In the genomic region with DNA sequence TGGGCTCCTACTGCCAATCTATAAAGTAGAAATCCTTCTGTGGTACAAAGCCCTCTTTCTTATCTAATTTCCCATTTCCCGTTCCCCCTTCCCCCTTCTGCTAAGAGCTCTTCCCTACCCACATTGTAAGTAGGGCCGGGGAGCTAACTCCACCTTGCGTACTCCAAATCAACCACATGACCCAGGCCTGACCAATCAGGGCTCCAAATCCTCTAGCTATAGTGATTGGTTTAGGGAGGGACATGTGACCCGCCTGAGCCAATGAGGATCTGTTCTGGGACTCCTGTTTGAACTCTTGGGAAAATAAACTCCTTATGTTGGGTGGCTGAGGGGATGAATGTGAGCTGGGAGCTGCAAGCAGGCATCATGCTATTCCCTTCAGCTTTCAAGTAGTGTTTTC, we compare ENCODE assay signal across 13 cellular contexts. TPM values are rescaled to one million over a fixed set of nuclear protein-coding genes. Genes with fewer than 3 reads are reported as not detected.
DNase-seq lines count a peak whose midpoint lies in the region; ATAC-seq, FAIRE-seq and TF ChIP-seq lines count a peak whose summit lies in the region.
"Had no signal": no experiment of that assay in that cellular context is flagged by ENCODE, and none has a peak within 500 bp of the region (broad histone marks: within the 10 kb centered on the region; RNA-seq: fewer than 3 reads in every experiment).

No MANE protein-coding gene starts in this region.

- H3K4me1 Mint-ChIP-seq in WTC11: peaks cover 12% of the 10 kb centered on the region

- CTCF ChIA-PET in WTC11 (lab: Charles Lee): interaction anchor here (1.9 to 18.3 kb wide), 4 partner anchors 8 to 58 kb away, joined by 5 to 476 read pairs (median 16); a partner anchor contains a TSS

- no peak for FAIRE-seq in urothelium cell line (lab: Jason Lieb, UNC)

- DNase-seq in stimulated activated CD4-positive, alpha-beta T cell treated with anti-CD3 and anti-CD28 coated beads, Interleukin-4, amount 100 ng/mL, for 1 hour: peak; percentile 7
- DNase-seq in stimulated activated CD4-positive, alpha-beta T cell treated with anti-CD3 and anti-CD28 coated beads, Interleukin-12 subunit alpha, Interleukin-12 subunit beta, amount 100 ng/mL, for 4 hours: no peak
- DNase-seq in NAMALWA (ENCODE audit: low spot score): peak; percentile 87
- peak; percentile 44 for DNase-seq in WTC11 (ENCODE audit: low spot score)
- peak; percentile 27 for DNase-seq in urothelium cell line (ENCODE audit: low spot score)
- no peak for DNase-seq in ecto neural progenitor cell (ENCODE audit: low spot score)
- no peak for DNase-seq in RPMI8226
- DNase-seq: amygdala; sigmoid colon; stimulated activated naive CD4-positive, alpha-beta T cell; T1000 had no signal

- POLR2A ChIA-PET in WTC11 (lab: Charles Lee): interaction anchor here (1.3 kb wide), 1 partner anchor 11 kb away, joined by 4 read pairs; no protein-coding TSS in a partner anchor

- peak; percentile 94 for ATAC-seq in WTC11
- no peak for ATAC-seq in HG03565 (IDR thresholded peaks at IDR 0.05; ENCODE audit: unreplicated experiment)

- no peak overlapping the region for H3K27ac Mint-ChIP-seq in WTC11

- 0 out of 2 replicates have a peak, but pooled peaks cover 2% of the 10 kb centered on the region for H3K27me3 Mint-ChIP-seq in WTC11 (ENCODE audit: low read depth)

- no peak for TF ChIP-seq CTCF in WTC11 (IDR thresholded peaks at IDR 0.05)

- H3K9me3 Mint-ChIP-seq in WTC11: peaks cover 11% of the 10 kb centered on the region

- no peak overlapping the region for H3K4me3 Mint-ChIP-seq in WTC11

- no peaks in the 10 kb centered on the region for H3K36me3 Mint-ChIP-seq in WTC11

TF ChIP-seq in WTC11, 78 proteins besides CTCF, POLR2A, EP300 and RAD21 (continues in another document):
- TF ChIP-seq, protein P1, sequence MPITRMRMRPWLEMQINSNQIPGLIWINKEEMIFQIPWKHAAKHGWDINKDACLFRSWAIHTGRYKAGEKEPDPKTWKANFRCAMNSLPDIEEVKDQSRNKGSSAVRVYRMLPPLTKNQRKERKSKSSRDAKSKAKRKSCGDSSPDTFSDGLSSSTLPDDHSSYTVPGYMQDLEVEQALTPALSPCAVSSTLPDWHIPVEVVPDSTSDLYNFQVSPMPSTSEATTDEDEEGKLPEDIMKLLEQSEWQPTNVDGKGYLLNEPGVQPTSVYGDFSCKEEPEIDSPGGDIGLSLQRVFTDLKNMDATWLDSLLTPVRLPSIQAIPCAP (CRISPR knock-in tag; IDR thresholded peaks at IDR 0.05): no peak
- TF ChIP-seq ZNF416 (CRISPR knock-in tag; IDR thresholded peaks at IDR 0.05): no peak
- TF ChIP-seq TP53 (CRISPR knock-in tag; IDR thresholded peaks at IDR 0.05): no peak
- TF ChIP-seq, protein P2, sequence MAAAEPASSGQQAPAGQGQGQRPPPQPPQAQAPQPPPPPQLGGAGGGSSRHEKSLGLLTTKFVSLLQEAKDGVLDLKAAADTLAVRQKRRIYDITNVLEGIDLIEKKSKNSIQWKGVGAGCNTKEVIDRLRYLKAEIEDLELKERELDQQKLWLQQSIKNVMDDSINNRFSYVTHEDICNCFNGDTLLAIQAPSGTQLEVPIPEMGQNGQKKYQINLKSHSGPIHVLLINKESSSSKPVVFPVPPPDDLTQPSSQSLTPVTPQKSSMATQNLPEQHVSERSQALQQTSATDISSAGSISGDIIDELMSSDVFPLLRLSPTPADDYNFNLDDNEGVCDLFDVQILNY (CRISPR knock-in tag; IDR thresholded peaks at IDR 0.05): no peak
- TF ChIP-seq, protein P3, sequence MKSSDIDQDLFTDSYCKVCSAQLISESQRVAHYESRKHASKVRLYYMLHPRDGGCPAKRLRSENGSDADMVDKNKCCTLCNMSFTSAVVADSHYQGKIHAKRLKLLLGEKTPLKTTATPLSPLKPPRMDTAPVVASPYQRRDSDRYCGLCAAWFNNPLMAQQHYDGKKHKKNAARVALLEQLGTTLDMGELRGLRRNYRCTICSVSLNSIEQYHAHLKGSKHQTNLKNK (CRISPR knock-in tag; IDR thresholded peaks at IDR 0.05): no peak
- no peak for TF ChIP-seq SMAD3 (CRISPR knock-in tag; IDR thresholded peaks at IDR 0.05; ENCODE audit: borderline replicate concordance)
- no peak for TF ChIP-seq MXD4 (CRISPR knock-in tag; IDR thresholded peaks at IDR 0.05; ENCODE audit: borderline replicate concordance)
- TF ChIP-seq CREM (CRISPR knock-in tag; IDR thresholded peaks at IDR 0.05): no peak
- TF ChIP-seq, protein P4, sequence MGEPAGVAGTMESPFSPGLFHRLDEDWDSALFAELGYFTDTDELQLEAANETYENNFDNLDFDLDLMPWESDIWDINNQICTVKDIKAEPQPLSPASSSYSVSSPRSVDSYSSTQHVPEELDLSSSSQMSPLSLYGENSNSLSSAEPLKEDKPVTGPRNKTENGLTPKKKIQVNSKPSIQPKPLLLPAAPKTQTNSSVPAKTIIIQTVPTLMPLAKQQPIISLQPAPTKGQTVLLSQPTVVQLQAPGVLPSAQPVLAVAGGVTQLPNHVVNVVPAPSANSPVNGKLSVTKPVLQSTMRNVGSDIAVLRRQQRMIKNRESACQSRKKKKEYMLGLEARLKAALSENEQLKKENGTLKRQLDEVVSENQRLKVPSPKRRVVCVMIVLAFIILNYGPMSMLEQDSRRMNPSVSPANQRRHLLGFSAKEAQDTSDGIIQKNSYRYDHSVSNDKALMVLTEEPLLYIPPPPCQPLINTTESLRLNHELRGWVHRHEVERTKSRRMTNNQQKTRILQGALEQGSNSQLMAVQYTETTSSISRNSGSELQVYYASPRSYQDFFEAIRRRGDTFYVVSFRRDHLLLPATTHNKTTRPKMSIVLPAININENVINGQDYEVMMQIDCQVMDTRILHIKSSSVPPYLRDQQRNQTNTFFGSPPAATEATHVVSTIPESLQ (CRISPR knock-in tag; IDR thresholded peaks at IDR 0.05): no peak
- no peak for TF ChIP-seq FOXP1 (CRISPR knock-in tag; IDR thresholded peaks at IDR 0.05; ENCODE audit: borderline replicate concordance)
- no peak for TF ChIP-seq SP1 (CRISPR knock-in tag; conservative IDR thresholded peaks at IDR 0.05)
- TF ChIP-seq, protein P5, sequence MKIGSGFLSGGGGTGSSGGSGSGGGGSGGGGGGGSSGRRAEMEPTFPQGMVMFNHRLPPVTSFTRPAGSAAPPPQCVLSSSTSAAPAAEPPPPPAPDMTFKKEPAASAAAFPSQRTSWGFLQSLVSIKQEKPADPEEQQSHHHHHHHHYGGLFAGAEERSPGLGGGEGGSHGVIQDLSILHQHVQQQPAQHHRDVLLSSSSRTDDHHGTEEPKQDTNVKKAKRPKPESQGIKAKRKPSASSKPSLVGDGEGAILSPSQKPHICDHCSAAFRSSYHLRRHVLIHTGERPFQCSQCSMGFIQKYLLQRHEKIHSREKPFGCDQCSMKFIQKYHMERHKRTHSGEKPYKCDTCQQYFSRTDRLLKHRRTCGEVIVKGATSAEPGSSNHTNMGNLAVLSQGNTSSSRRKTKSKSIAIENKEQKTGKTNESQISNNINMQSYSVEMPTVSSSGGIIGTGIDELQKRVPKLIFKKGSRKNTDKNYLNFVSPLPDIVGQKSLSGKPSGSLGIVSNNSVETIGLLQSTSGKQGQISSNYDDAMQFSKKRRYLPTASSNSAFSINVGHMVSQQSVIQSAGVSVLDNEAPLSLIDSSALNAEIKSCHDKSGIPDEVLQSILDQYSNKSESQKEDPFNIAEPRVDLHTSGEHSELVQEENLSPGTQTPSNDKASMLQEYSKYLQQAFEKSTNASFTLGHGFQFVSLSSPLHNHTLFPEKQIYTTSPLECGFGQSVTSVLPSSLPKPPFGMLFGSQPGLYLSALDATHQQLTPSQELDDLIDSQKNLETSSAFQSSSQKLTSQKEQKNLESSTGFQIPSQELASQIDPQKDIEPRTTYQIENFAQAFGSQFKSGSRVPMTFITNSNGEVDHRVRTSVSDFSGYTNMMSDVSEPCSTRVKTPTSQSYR (CRISPR knock-in tag; IDR thresholded peaks at IDR 0.05): no peak
- TF ChIP-seq, protein P6, sequence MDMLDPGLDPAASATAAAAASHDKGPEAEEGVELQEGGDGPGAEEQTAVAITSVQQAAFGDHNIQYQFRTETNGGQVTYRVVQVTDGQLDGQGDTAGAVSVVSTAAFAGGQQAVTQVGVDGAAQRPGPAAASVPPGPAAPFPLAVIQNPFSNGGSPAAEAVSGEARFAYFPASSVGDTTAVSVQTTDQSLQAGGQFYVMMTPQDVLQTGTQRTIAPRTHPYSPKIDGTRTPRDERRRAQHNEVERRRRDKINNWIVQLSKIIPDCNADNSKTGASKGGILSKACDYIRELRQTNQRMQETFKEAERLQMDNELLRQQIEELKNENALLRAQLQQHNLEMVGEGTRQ (CRISPR knock-in tag; IDR thresholded peaks at IDR 0.05): peak; percentile 94
- no peak for TF ChIP-seq ZBTB21 (CRISPR knock-in tag; IDR thresholded peaks at IDR 0.05; ENCODE audit: borderline replicate concordance)
- TF ChIP-seq SOX15 (CRISPR knock-in tag; IDR thresholded peaks at IDR 0.05): no peak
- TF ChIP-seq, protein P7, sequence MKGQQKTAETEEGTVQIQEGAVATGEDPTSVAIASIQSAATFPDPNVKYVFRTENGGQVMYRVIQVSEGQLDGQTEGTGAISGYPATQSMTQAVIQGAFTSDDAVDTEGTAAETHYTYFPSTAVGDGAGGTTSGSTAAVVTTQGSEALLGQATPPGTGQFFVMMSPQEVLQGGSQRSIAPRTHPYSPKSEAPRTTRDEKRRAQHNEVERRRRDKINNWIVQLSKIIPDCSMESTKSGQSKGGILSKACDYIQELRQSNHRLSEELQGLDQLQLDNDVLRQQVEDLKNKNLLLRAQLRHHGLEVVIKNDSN (CRISPR knock-in tag; IDR thresholded peaks at IDR 0.05): peak; percentile 92
- TF ChIP-seq, protein P8, sequence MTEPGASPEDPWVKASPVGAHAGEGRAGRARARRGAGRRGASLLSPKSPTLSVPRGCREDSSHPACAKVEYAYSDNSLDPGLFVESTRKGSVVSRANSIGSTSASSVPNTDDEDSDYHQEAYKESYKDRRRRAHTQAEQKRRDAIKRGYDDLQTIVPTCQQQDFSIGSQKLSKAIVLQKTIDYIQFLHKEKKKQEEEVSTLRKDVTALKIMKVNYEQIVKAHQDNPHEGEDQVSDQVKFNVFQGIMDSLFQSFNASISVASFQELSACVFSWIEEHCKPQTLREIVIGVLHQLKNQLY (CRISPR knock-in tag; IDR thresholded peaks at IDR 0.05): no peak
- TF ChIP-seq NR1H2 (CRISPR knock-in tag; IDR thresholded peaks at IDR 0.05): no peak
- peak; percentile 80 for TF ChIP-seq NFYB (CRISPR knock-in tag; conservative IDR thresholded peaks at IDR 0.05; ENCODE audit: low read depth)

RNA-seq across cellular contexts. Expression of a gene that starts 40.9 kb away (rescaled TPM):
- 0.16 TPM in 1 of 3 replicates, not detected in the others for total RNA-seq in WTC11 (2021)
- total RNA-seq: MCF 10A had no signal

RNA-seq across cellular contexts. Expression of a gene that starts 56.0 kb away (rescaled TPM):
- 0.07 to 0.25 TPM in 2 of 3 replicates, not detected in the other for total RNA-seq in WTC11 (2021)
- total RNA-seq: MCF 10A, sigmoid colon had no signal

Comparison
In these comparisons a context has a peak if more than half of its experiments do, and no peak if none do; other contexts are left out.
1. DNase-seq: peak in stimulated activated CD4-positive, alpha-beta T cell treated with anti-CD3 and anti-CD28 coated beads, Interleukin-4, amount 100 ng/mL, for 1 hour (single experiment), NAMALWA (single experiment), WTC11 (single experiment) and urothelium cell line (single experiment); none in stimulated activated CD4-positive, alpha-beta T cell treated with anti-CD3 and anti-CD28 coated beads, Interleukin-12 subunit alpha, Interleukin-12 subunit beta, amount 100 ng/mL, for 4 hours (single experiment), ecto neural progenitor cell (single experiment) and RPMI8226 (single experiment).